9 cellular contexts compared by ENCODE assay signal in the genomic region with DNA sequence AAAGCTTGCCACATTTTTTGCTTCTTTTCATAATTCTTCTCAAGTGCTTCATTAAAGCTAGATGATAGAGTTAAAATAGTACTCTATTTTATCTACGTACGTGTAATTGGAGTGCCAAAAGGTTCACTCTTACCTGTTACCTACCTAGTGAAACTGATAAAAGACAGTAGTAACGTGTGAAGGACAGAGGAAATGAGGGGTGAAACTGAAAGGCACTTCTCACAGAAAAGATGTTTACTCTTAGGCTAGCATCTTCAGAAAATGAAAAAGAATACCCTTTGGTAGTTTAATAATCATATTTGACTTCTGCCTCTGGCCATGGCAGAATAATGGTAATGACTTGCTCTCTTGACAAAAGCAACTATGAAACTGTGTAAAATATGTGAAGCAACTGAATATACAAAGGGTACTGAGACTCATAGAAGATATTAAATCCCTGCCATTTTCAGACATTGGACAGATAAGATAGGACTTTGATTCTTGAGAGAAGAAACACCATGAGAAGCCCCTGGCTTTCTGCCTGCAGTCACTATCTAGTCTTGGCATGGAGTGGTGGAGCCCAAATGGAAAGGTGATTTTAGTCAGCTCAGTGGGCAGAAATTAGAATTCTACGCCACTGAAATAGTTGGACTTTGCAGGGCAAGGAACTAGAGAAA. TPM values are rescaled to one million over a fixed set of nuclear protein-coding genes. Genes with fewer than 3 reads are reported as not detected.
DNase-seq lines count a peak whose midpoint lies in the region; ATAC-seq and TF ChIP-seq lines count a peak whose summit lies in the region.
"Had no signal": no experiment of that assay in that cellular context is flagged by ENCODE, and none has a peak within 500 bp of the region (broad histone marks: within the 10 kb centered on the region; RNA-seq: fewer than 3 reads in every experiment).

No MANE protein-coding gene starts in this region.

- H3K4me3 ChIP-seq in RWPE2 (ENCODE audit: severe bottlenecking) = no peak overlapping the region

- H3K27me3 ChIP-seq in RWPE2 (ENCODE audit: insufficient read depth, poor library complexity, severe bottlenecking) = no peaks in the 10 kb centered on the region

- DNase-seq in activated naive CD4-positive, alpha-beta T cell treated with anti-CD3 and anti-CD28 coated beads for 36 hours = no peak
- no peak for DNase-seq in activated naive CD4-positive, alpha-beta T cell treated with Interleukin-2 at 50 U/mL for 16 hours
- DNase-seq in RWPE2 (ENCODE audit: low spot score) = no peak
- DNase-seq in stimulated activated naive B cell treated with anti-CD40 and anti-IgM and Interleukin-4, amounts not matched to agents 10 μg/mL and 1 μg/mL and 100 μg/mL, for 72 hours = no peak
- DNase-seq in SIG-M5 (lab: John Stamatoyannopoulos, UW) = no peak
- DNase-seq in GM10266 (ENCODE audit: extremely low spot score) = no peak
- DNase-seq in putamen (ENCODE audit: low spot score) = no peak
- DNase-seq: NCI-H187 had no signal

- H3K4me1 Mint-ChIP-seq in activated naive CD4-positive, alpha-beta T cell treated with anti-CD3 and anti-CD28 coated beads for 36 hours (ENCODE audit: low read depth) = peaks cover 69% of the 10 kb centered on the region
- peaks cover 47 to 87% of the 10 kb centered on the region in 2 donors for H3K4me1 Mint-ChIP-seq in stimulated activated naive B cell treated with anti-CD40 and anti-IgM and Interleukin-4, amounts not matched to agents 10 μg/mL and 1 μg/mL and 100 μg/mL, for 72 hours

- H3K4me3 Mint-ChIP-seq in activated naive CD4-positive, alpha-beta T cell treated with anti-CD3 and anti-CD28 coated beads for 36 hours = peak overlapping the region; percentile 72
- peak overlapping the region in 1 of 2 donors; percentile 12 for H3K4me3 Mint-ChIP-seq in stimulated activated naive B cell treated with anti-CD40 and anti-IgM and Interleukin-4, amounts not matched to agents 10 μg/mL and 1 μg/mL and 100 μg/mL, for 72 hours

- H3K27me3 Mint-ChIP-seq in activated naive CD4-positive, alpha-beta T cell treated with anti-CD3 and anti-CD28 coated beads for 36 hours (ENCODE audit: low read depth) = no peaks in the 10 kb centered on the region
- no peaks in the 10 kb centered on the region for H3K27me3 Mint-ChIP-seq in stimulated activated naive B cell treated with anti-CD40 and anti-IgM and Interleukin-4, amounts not matched to agents 10 μg/mL and 1 μg/mL and 100 μg/mL, for 72 hours

- no peaks in the 10 kb centered on the region for H3K9me3 ChIP-seq in RWPE2 (ENCODE audit: severe bottlenecking)

- H3K27ac Mint-ChIP-seq in activated naive CD4-positive, alpha-beta T cell treated with anti-CD3 and anti-CD28 coated beads for 36 hours = peak overlapping the region; percentile 100
- H3K27ac Mint-ChIP-seq in stimulated activated naive B cell treated with anti-CD40 and anti-IgM and Interleukin-4, amounts not matched to agents 10 μg/mL and 1 μg/mL and 100 μg/mL, for 72 hours = peak overlapping the region; percentile 91

- no peaks in the 10 kb centered on the region for H3K9me3 Mint-ChIP-seq in activated naive CD4-positive, alpha-beta T cell treated with anti-CD3 and anti-CD28 coated beads for 36 hours
- H3K9me3 Mint-ChIP-seq in stimulated activated naive B cell treated with anti-CD40 and anti-IgM and Interleukin-4, amounts not matched to agents 10 μg/mL and 1 μg/mL and 100 μg/mL, for 72 hours = peaks cover 0 to 2% of the 10 kb centered on the region in 2 donors

- intact Hi-C loops in activated naive CD4-positive, alpha-beta T cell treated with anti-CD3 and anti-CD28 coated beads for 36 hours (cut with micrococcal nuclease) = loop anchor here (1.0 to 5.0 kb wide), 2 partner anchors 10 to 98 kb away; partner anchors contain the start of gene DEGS2

- CTCF ChIA-PET in activated naive CD4-positive, alpha-beta T cell treated with anti-CD3 and anti-CD28 coated beads for 36 hours (lab: Charles Lee) = interaction anchor here (1.2 to 4.5 kb wide), 5 partner anchors 13 to 49 kb away, joined by 3 to 34 read pairs (median 12); no protein-coding TSS in a partner anchor

- peaks cover 2% of the 10 kb centered on the region for H3K36me3 Mint-ChIP-seq in activated naive CD4-positive, alpha-beta T cell treated with anti-CD3 and anti-CD28 coated beads for 36 hours (ENCODE audit: low read depth)
- no peaks in the 10 kb centered on the region for H3K36me3 Mint-ChIP-seq in stimulated activated naive B cell treated with anti-CD40 and anti-IgM and Interleukin-4, amounts not matched to agents 10 μg/mL and 1 μg/mL and 100 μg/mL, for 72 hours

- no peaks in the 10 kb centered on the region for H3K36me3 ChIP-seq in RWPE2 (ENCODE audit: low read depth)

- ATAC-seq in HG02678 (IDR thresholded peaks at IDR 0.05; ENCODE audit: unreplicated experiment) = peak; percentile 76
- no peak; the same call in 2 of the 3 replicates for ATAC-seq in RWPE2 (ENCODE audit: low read depth)
- ATAC-seq in stimulated activated naive B cell treated with anti-CD40 and anti-IgM and Interleukin-4, amounts not matched to agents 10 μg/mL and 1 μg/mL and 100 μg/mL, for 72 hours (replicated peaks) = peak; percentile 37 to 43

- peak overlapping the region; percentile 17 for H3K27ac ChIP-seq in RWPE2 (ENCODE audit: poor library complexity, severe bottlenecking)

- H3K4me1 ChIP-seq in RWPE2 (ENCODE audit: insufficient read depth, poor library complexity, severe bottlenecking) = peaks cover 27% of the 10 kb centered on the region

- no peak for TF ChIP-seq CTCF in RWPE2 (IDR thresholded peaks at IDR 0.05; ENCODE audit: poor library complexity, severe bottlenecking)
- no peak for TF ChIP-seq CTCF in GM10266 (IDR thresholded peaks at IDR 0.05; ENCODE audit: control insufficient read depth, insufficient read depth, low read depth, missing control alignments)

RNA-seq across cellular contexts. Expression of gene EVL, which starts 6.3 kb away (rescaled TPM):
- total RNA-seq in activated naive CD4-positive, alpha-beta T cell treated with anti-CD3 and anti-CD28 coated beads for 36 hours = 100 to 1,000 TPM; 173 to 175 TPM
